8 cellular contexts compared by ENCODE assay signal in genomic region chr9:33524431-33524947, GRCh38. TPM values are rescaled to one million over a fixed set of nuclear protein-coding genes. Genes with fewer than 3 reads are reported as not detected.
DNase-seq lines count a peak whose midpoint lies in the region; ATAC-seq and TF ChIP-seq lines count a peak whose summit lies in the region.

No MANE protein-coding gene starts in this region.

- peaks cover 12% of the 10 kb centered on the region for H3K27me3 ChIP-seq in CD8-positive, alpha-beta memory T cell (ENCODE audit: insufficient read depth, low read length, poor library complexity, severe bottlenecking)

- peaks cover 4 to 15% (median 7%) of the 10 kb centered on the region in 3 donors for H3K4me1 Mint-ChIP-seq in CD8-positive, alpha-beta memory T cell

- 2% methylated on average over 38 of the region's 38 CpGs for WGBS in urinary bladder

- CTCF ChIA-PET in CD8-positive, alpha-beta memory T cell (lab: Charles Lee), result interaction anchor here (1.5 kb wide), 1 partner anchor 14 kb away, joined by 3 read pairs; no protein-coding TSS in a partner anchor

- peak; percentile 29 for ATAC-seq in left lobe of liver

- POLR2A ChIA-PET in CD8-positive, alpha-beta memory T cell (lab: Charles Lee), result interaction anchor here (0.8 kb wide), 1 partner anchor 234 kb away, joined by 4 read pairs; the partner anchor contains the start of gene NFX1

- H3K4me3 ChIP-seq in CD8-positive, alpha-beta memory T cell (ENCODE audit: low read length), result peak overlapping the region; percentile 39
- H3K4me3 ChIP-seq in astrocyte of the cerebellum (ENCODE audit: low read depth, low read length) (peak overlapping the region; percentile 55), urinary bladder (ENCODE audit: low read depth, low read length) (peak overlapping the region; percentile 34)

- no peak for TF ChIP-seq CTCF in astrocyte of the cerebellum (IDR thresholded peaks at IDR 0.05; ENCODE audit: low read depth, low read length, missing control alignments)

- H3K36me3 ChIP-seq in CD8-positive, alpha-beta memory T cell (ENCODE audit: insufficient read depth, low read length), result no peaks in the 10 kb centered on the region
- no peaks in the 10 kb centered on the region for H3K36me3 ChIP-seq in urinary bladder (ENCODE audit: insufficient read depth)

- peaks cover 20 to 68% of the 10 kb centered on the region in 2 donors for H3K27me3 Mint-ChIP-seq in CD8-positive, alpha-beta memory T cell

- no peaks in the 10 kb centered on the region for H3K4me1 ChIP-seq in CD8-positive, alpha-beta memory T cell (ENCODE audit: insufficient read depth, low read length)
- no peaks in the 10 kb centered on the region for H3K4me1 ChIP-seq in urinary bladder (ENCODE audit: insufficient read depth)

- no peaks in the 10 kb centered on the region for H3K9me3 ChIP-seq in CD8-positive, alpha-beta memory T cell (ENCODE audit: low read length)

- in situ Hi-C loops in astrocyte of the cerebellum (cut with HindIII; ENCODE audit: low sequenced_read_pairs), result no loop called here

- H3K4me3 Mint-ChIP-seq in CD8-positive, alpha-beta memory T cell, result peak overlapping the region; percentile 74 to 92 (median 81)

- H3K36me3 Mint-ChIP-seq in CD8-positive, alpha-beta memory T cell, result no peaks in the 10 kb centered on the region

- no peak overlapping the region for H3K27ac Mint-ChIP-seq in CD8-positive, alpha-beta memory T cell

- H3K27ac ChIP-seq in CD8-positive, alpha-beta memory T cell (ENCODE audit: low read depth, low read length), result peak overlapping the region; percentile 47
- H3K27ac ChIP-seq in urinary bladder (ENCODE audit: low read depth), result no peak overlapping the region

- H3K9me3 Mint-ChIP-seq in CD8-positive, alpha-beta memory T cell, result peaks cover 0 to 2% (median 0%) of the 10 kb centered on the region in 5 donors

- DNase-seq in CD8-positive, alpha-beta memory T cell, result no peak
- peak; percentile 3 for DNase-seq in LHCN-M2 (ENCODE audit: low read depth)
- DNase-seq in astrocyte of the cerebellum (ENCODE audit: low read depth), result no peak
- DNase-seq in left lobe of liver (ENCODE audit: low spot score), result no peak
- DNase-seq in effector CD8-positive, alpha-beta T cell (lab: John Stamatoyannopoulos, UW), result no peak
- DNase-seq in SHP77 (lab: John Stamatoyannopoulos, UW), result no peak
- no peak for DNase-seq in T1000 (lab: John Stamatoyannopoulos, UW)

RNA-seq across cellular contexts. Expression of gene ANKRD18B, which starts 0.4 kb away (rescaled TPM):
- under 1 TPM in 1 of 2 experiments, not detected in 1; 0.92 TPM for total RNA-seq in CD8-positive, alpha-beta memory T cell
- not detected for polyA plus RNA-seq in CD8-positive, alpha-beta memory T cell
- total RNA-seq in LHCN-M2 (2014; rRNA removed) (6.0 and 7.9 TPM in 2 replicates), left lobe of liver (0.40 TPM), urinary bladder (7.1 TPM)
- 1.7 TPM for polyA plus RNA-seq in LHCN-M2 (2012)
- 0.43 TPM for polyA plus RNA-seq in urinary bladder

RNA-seq across cellular contexts. Expression of gene NOL6, which starts 50.8 kb away (rescaled TPM):
- 10 to 100 TPM; 90.8 to 93.0 TPM for total RNA-seq in CD8-positive, alpha-beta memory T cell
- polyA plus RNA-seq in CD8-positive, alpha-beta memory T cell, result 19.8 TPM
- 34.8 and 35.7 TPM in 2 replicates for total RNA-seq in LHCN-M2 (2014; rRNA removed)
- polyA plus RNA-seq in LHCN-M2 (2012), result 28.1 TPM
- 15.3 TPM for total RNA-seq in left lobe of liver
- total RNA-seq in urinary bladder, result 17.3 TPM
- polyA plus RNA-seq in urinary bladder, result 23.1 TPM
